ENCODE assay signal across 12 cellular contexts in genomic region chr16:53893731-53894435, GRCh38.
A peak's percentile ranks its signal among the peaks of the same experiment; 100 is the strongest.
DNase-seq lines count a peak whose midpoint lies in the region; ATAC-seq, FAIRE-seq and TF ChIP-seq lines count a peak whose summit lies in the region.
"Had no signal": no experiment of that assay in that cellular context is flagged by ENCODE, and none has a peak within 500 bp of the region (broad histone marks: within the 10 kb centered on the region; RNA-seq: fewer than 3 reads in every experiment).

No MANE protein-coding gene starts in this region.

- H3K9me3 ChIP-seq in PC-3 (ENCODE audit: low read length) (no peaks in the 10 kb centered on the region), small intestine (ENCODE audit: control insufficient read depth, low read depth) (no peaks in the 10 kb centered on the region)
- H3K9me3 ChIP-seq in CD4-positive, alpha-beta T cell (ENCODE audit: control insufficient read depth, low read length), result no peaks in the 10 kb centered on the region
- H3K9me3 ChIP-seq: ovary had no signal

- H3K27ac ChIP-seq in PC-3 (ENCODE audit: low read length) (peak overlapping the region; percentile 35), small intestine (ENCODE audit: low read depth in 1 of 2, low read length in 1 of 2) (no peak overlapping the region)
- H3K27ac ChIP-seq in CD4-positive, alpha-beta T cell (ENCODE audit: low read depth, low read length), result no peak overlapping the region
- H3K27ac ChIP-seq: ovary had no signal

- H3K27me3 Mint-ChIP-seq in CD4-positive, alpha-beta T cell, result no peaks in the 10 kb centered on the region

- H3K79me2 ChIP-seq in PC-3 (ENCODE audit: low read length), result no peaks in the 10 kb centered on the region

- BruUV-seq in PC-3 (replicated peaks; lab: Mats Ljungman, UMichigan), result no TSS peak

- H3K9ac ChIP-seq in PC-3 (ENCODE audit: low read length), result no peak overlapping the region

- H3K4me3 Mint-ChIP-seq in CD4-positive, alpha-beta T cell, result no peak overlapping the region

- TF ChIP-seq CTCF in PC-3 (conservative IDR thresholded peaks at IDR 0.05; ENCODE audit: low read depth, low read length) (no peak), fibroblast of mammary gland (conservative IDR thresholded peaks at IDR 0.05; ENCODE audit: control insufficient read depth, insufficient read depth, low read depth, low read length) (no peak)
- TF ChIP-seq CTCF in CD4-positive, alpha-beta T cell (IDR thresholded peaks at IDR 0.05), result no peak

- CTCF ChIA-PET in PC-3 (lab: Charles Lee), result no interaction called here
- CTCF ChIA-PET in CD4-positive, alpha-beta T cell (lab: Charles Lee), result no interaction called here

- no peaks in the 10 kb centered on the region for H3K9me2 ChIP-seq in PC-3 (replicated peaks; ENCODE audit: low read length)

- H3K36me3 Mint-ChIP-seq in CD4-positive, alpha-beta T cell (ENCODE audit: low read depth), result peaks cover 21% of the 10 kb centered on the region

- DNase-seq in DMS153 treated with DMSO at 0.1 percent for 48 hours (lab: John Stamatoyannopoulos, UW; ENCODE audit: unreplicated experiment) (peak; percentile 20), DMS153 (lab: John Stamatoyannopoulos, UW) (no peak), PC-3 (peak; percentile 68), fibroblast of mammary gland (ENCODE audit: low read depth) (peak; percentile 90), small intestine (no peak), foreskin melanocyte (no peak), D341Med (ENCODE audit: low spot score) (no peak)
- no peak for DNase-seq in CD4-positive, alpha-beta T cell
- DNase-seq: NCI-H187 had no signal

- H3K27ac Mint-ChIP-seq in CD4-positive, alpha-beta T cell, result no peak overlapping the region

- no peak overlapping the region for H2AFZ ChIP-seq in PC-3 (ENCODE audit: low read length)

- H3K36me3 ChIP-seq in PC-3 (ENCODE audit: low read depth, low read length), result no peaks in the 10 kb centered on the region
- peaks cover 0 to 4% of the 10 kb centered on the region in 2 donors for H3K36me3 ChIP-seq in small intestine (ENCODE audit: control insufficient read depth in 2 of 2, insufficient read depth in 2 of 2, low read length in 2 of 2)
- H3K36me3 ChIP-seq: ovary had no signal

- POLR2A ChIA-PET in PC-3 (lab: Charles Lee; ENCODE audit: unreplicated experiment), result no interaction called here
- POLR2A ChIA-PET in CD4-positive, alpha-beta T cell (lab: Charles Lee), result no interaction called here

- peak; percentile 19 for FAIRE-seq in small intestine (lab: Jason Lieb, UNC)
- FAIRE-seq: A204.1, GM18507 had no signal

- no peaks in the 10 kb centered on the region for H3F3A ChIP-seq in PC-3 (ENCODE audit: low read length, unreplicated experiment)

- ATAC-seq in PC-3, result peak; percentile 99
- ATAC-seq in CD4-positive, alpha-beta T cell (ENCODE audit: poor library complexity), result no peak

- no peaks in the 10 kb centered on the region for H4K20me1 ChIP-seq in PC-3 (ENCODE audit: low read length)

- H3K4me3 ChIP-seq in PC-3 (ENCODE audit: low read length), result no peak overlapping the region
- H3K4me3 ChIP-seq in fibroblast of mammary gland (ENCODE audit: control insufficient read depth, low read depth, low read length), result no peak overlapping the region
- no peak overlapping the region for H3K4me3 ChIP-seq in small intestine (ENCODE audit: low read depth in 1 of 2, low read length in 2 of 2)
- H3K4me3 ChIP-seq: ovary had no signal

- peaks cover 4% of the 10 kb centered on the region for H3K4me1 Mint-ChIP-seq in CD4-positive, alpha-beta T cell (ENCODE audit: low read depth)

- peaks cover 23% of the 10 kb centered on the region for H3K4me1 ChIP-seq in PC-3 (ENCODE audit: insufficient read depth, low read length)
- H3K4me1 ChIP-seq in small intestine (ENCODE audit: control insufficient read depth in 2 of 2, insufficient read depth in 1 of 2, low read depth in 1 of 2, low read length in 1 of 2), result peaks cover 0 to 3% of the 10 kb centered on the region in 2 donors

- H3K27me3 ChIP-seq in PC-3 (ENCODE audit: low read length) (no peaks in the 10 kb centered on the region), small intestine (ENCODE audit: control insufficient read depth in 2 of 2, insufficient read depth in 2 of 2, low read length in 2 of 2) (no peaks in the 10 kb centered on the region)
- H3K27me3 ChIP-seq in CD4-positive, alpha-beta T cell (ENCODE audit: control insufficient read depth, insufficient read depth, low read length), result no peaks in the 10 kb centered on the region
- H3K27me3 ChIP-seq: ovary had no signal

- 52 to 61% (median 57%) methylated on average over 5 of the region's 5 CpGs for WGBS in small intestine, 3 donors

- H3K4me2 ChIP-seq in PC-3 (ENCODE audit: low read length), result peak overlapping the region; percentile 37

- intact Hi-C loops in PC-3 (cut with micrococcal nuclease), result loop anchor here (5.0 to 10.0 kb wide), 2 partner anchors 77 to 191 kb away; no protein-coding TSS in a partner anchor
- intact Hi-C loops in CD4-positive, alpha-beta T cell (cut with DNase I, micrococcal nuclease), result loop anchor here in 1 of 2 experiments (5.0 kb wide), 1 partner anchor 342 kb away; no protein-coding TSS in a partner anchor

- no peaks in the 10 kb centered on the region for H3K9me3 Mint-ChIP-seq in CD4-positive, alpha-beta T cell

Comparison
In these comparisons a context has a peak if more than half of its experiments do, and no peak if none do; other contexts are left out.
1. DNase-seq: peak in DMS153 treated with DMSO at 0.1 percent for 48 hours (single experiment), PC-3 (single experiment) and fibroblast of mammary gland (single experiment); none in DMS153 (single experiment), small intestine (single experiment), foreskin melanocyte (single experiment), D341Med (single experiment) and CD4-positive, alpha-beta T cell (0 of 10).